8 cellular contexts compared by ENCODE assay signal in the genomic region with DNA sequence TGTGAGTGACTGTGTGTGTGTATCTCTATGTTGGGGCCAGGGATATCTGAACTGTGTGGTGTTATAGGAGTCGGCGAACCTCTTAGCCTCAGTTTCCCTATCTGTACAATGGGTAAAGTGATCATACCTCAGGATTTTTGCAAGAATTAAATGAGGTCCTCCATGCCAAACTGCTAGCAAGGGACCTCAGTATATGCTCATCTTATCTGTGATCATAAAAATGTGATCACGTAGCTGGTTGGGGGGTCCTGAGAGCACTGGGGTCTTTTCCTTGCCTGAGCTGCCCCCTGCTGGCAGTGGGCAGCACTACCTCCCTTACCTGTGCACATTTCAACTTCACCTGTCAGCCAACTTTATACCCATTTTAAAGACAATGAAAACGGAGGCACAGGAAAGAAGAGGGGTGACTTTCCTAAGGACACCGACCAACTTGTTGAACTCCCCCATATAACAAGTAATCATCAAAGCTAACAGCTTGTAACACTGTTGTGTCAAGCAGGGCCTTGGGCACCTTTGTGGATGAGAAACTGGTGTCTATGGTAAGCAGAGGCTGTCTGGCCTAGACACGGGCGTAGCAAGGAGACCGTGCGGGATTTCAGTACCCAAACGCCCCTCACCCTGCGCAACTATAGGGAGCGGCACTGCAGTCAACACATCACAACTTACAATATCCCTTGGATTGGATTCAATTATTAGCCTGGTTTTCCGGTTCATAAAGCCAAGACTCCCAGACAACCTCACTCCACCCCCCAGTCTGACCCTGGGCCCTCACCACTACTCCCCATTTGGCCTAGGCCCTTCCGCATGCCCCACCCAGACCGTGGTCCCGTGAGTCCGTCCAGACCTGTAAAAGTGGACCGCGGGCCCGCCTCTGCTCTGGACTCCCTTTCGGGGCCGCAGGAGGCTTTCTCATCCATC. TPM values are rescaled to one million over a fixed set of nuclear protein-coding genes. Genes with fewer than 3 reads are reported as not detected.
DNase-seq lines count a peak whose midpoint lies in the region; ATAC-seq and TF ChIP-seq lines count a peak whose summit lies in the region.

No MANE protein-coding gene starts in this region.

- peak overlapping the region; percentile 70 for H3K27ac Mint-ChIP-seq in activated naive CD4-positive, alpha-beta T cell treated with anti-CD3 and anti-CD28 coated beads, Interleukin-2, amount 50 U/mL, for 24 hours
- peak overlapping the region; percentile 97 for H3K27ac Mint-ChIP-seq in progenitor cell of endocrine pancreas

- DNase-seq in Right ventricle myocardium superior (peak; percentile 62), cardiac septum (ENCODE audit: low spot score) (no peak), NCI-H2196 treated with DMSO at 0.1 percent for 48 hours (lab: John Stamatoyannopoulos, UW; ENCODE audit: unreplicated experiment) (peak; percentile 28), heart right ventricle (peak; percentile 40 to 47), progenitor cell of endocrine pancreas (ENCODE audit: low spot score, unreplicated experiment) (no peak), NCI-H524 treated with DMSO at 0.1 percent for 48 hours (lab: John Stamatoyannopoulos, UW) (no peak)

- H3K27me3 ChIP-seq in heart right ventricle: no peaks in the 10 kb centered on the region

- H3K36me3 ChIP-seq in heart right ventricle: peaks cover 0 to 44% (median 0%) of the 10 kb centered on the region in 9 donors

- TF ChIP-seq CTCF in heart right ventricle (IDR thresholded peaks at IDR 0.05) (peak; percentile 25 to 74 (median 61)), progenitor cell of endocrine pancreas (IDR thresholded peaks at IDR 0.05; ENCODE audit: unreplicated experiment) (peak; percentile 73)

- 13 to 17% methylated on average over 22 of the region's 22 CpGs for WGBS in heart right ventricle, 2 donors

- no peaks in the 10 kb centered on the region for H3K36me3 Mint-ChIP-seq in activated naive CD4-positive, alpha-beta T cell treated with anti-CD3 and anti-CD28 coated beads, Interleukin-2, amount 50 U/mL, for 24 hours
- H3K36me3 Mint-ChIP-seq in progenitor cell of endocrine pancreas (ENCODE audit: insufficient read depth): peaks cover 4% of the 10 kb centered on the region

- intact Hi-C loops in Right ventricle myocardium superior (cut with DNase I) (no loop called here), cardiac septum (cut with DNase I) (no loop called here), heart right ventricle (cut with DNase I) (loop anchor here in 2 of 10 donors (2.0 to 5.0 kb wide), 2 partner anchors 70 to 72 kb away; no protein-coding TSS in a partner anchor)

- ATAC-seq in Right ventricle myocardium superior (ENCODE audit: poor library complexity) (peak; percentile 30), heart right ventricle (peak; percentile 17 to 53 (median 31)), HG02763 (IDR thresholded peaks at IDR 0.05; ENCODE audit: unreplicated experiment) (no peak)

- peak overlapping the region; percentile 67 to 96 (median 92) for H3K27ac ChIP-seq in heart right ventricle

- no peaks in the 10 kb centered on the region for H3K27me3 Mint-ChIP-seq in activated naive CD4-positive, alpha-beta T cell treated with anti-CD3 and anti-CD28 coated beads, Interleukin-2, amount 50 U/mL, for 24 hours
- no peaks in the 10 kb centered on the region for H3K27me3 Mint-ChIP-seq in progenitor cell of endocrine pancreas

- peaks cover 21% of the 10 kb centered on the region for H3K4me1 Mint-ChIP-seq in activated naive CD4-positive, alpha-beta T cell treated with anti-CD3 and anti-CD28 coated beads, Interleukin-2, amount 50 U/mL, for 24 hours
- peaks cover 11% of the 10 kb centered on the region for H3K4me1 Mint-ChIP-seq in progenitor cell of endocrine pancreas (ENCODE audit: low read depth)

- H3K9me3 Mint-ChIP-seq in activated naive CD4-positive, alpha-beta T cell treated with anti-CD3 and anti-CD28 coated beads, Interleukin-2, amount 50 U/mL, for 24 hours: no peaks in the 10 kb centered on the region
- no peaks in the 10 kb centered on the region for H3K9me3 Mint-ChIP-seq in progenitor cell of endocrine pancreas (ENCODE audit: low read depth)

- peaks cover 0 to 22% (median 17%) of the 10 kb centered on the region in 9 donors for H3K4me1 ChIP-seq in heart right ventricle

- peak overlapping the region; percentile 68 to 98 (median 77) for H3K4me3 ChIP-seq in heart right ventricle

- H3K4me3 Mint-ChIP-seq in activated naive CD4-positive, alpha-beta T cell treated with anti-CD3 and anti-CD28 coated beads, Interleukin-2, amount 50 U/mL, for 24 hours: peak overlapping the region; percentile 92
- H3K4me3 Mint-ChIP-seq in progenitor cell of endocrine pancreas (ENCODE audit: low read depth): peak overlapping the region; percentile 93

- H3K9me3 ChIP-seq in heart right ventricle: no peaks in the 10 kb centered on the region

RNA-seq across cellular contexts. Expression of a gene that starts 1.2 kb away (rescaled TPM):
- 11.1 TPM for total RNA-seq in Right ventricle myocardium superior
- total RNA-seq in cardiac septum: 13.2 TPM
- 10 to 100 TPM in 8 of 10 donors, 1 to 10 TPM in 2; 8.8 to 25.2 (median 14.7) TPM for total RNA-seq in heart right ventricle
- 10 to 100 TPM in 1 of 2 donors, 1 to 10 TPM in 1; 6.2 to 28.9 TPM for polyA plus RNA-seq in heart right ventricle
- 78.7 and 79.7 TPM in 2 replicates for total RNA-seq in progenitor cell of endocrine pancreas

RNA-seq across cellular contexts. Expression of a gene that starts 12.4 kb away (rescaled TPM):
- total RNA-seq in Right ventricle myocardium superior (8.9 TPM), cardiac septum (7.7 TPM), heart right ventricle (10 to 100 TPM in 1 of 10 donors, 1 to 10 TPM in 9; 5.3 to 10.9 (median 6.5) TPM), progenitor cell of endocrine pancreas (16.9 and 17.8 TPM in 2 replicates)
- polyA plus RNA-seq in heart right ventricle: 1 to 10 TPM; 3.5 to 7.2 TPM

RNA-seq across cellular contexts. Expression of a gene that starts 31.4 kb away (rescaled TPM):
- total RNA-seq in Right ventricle myocardium superior: 12.1 TPM
- total RNA-seq in cardiac septum: 19.5 TPM
- total RNA-seq in heart right ventricle: 10 to 100 TPM; 14.5 to 23.9 (median 18.1) TPM
- polyA plus RNA-seq in heart right ventricle: 10 to 100 TPM in 1 of 2 donors, 1 to 10 TPM in 1; 9.6 to 14.7 TPM
- total RNA-seq in progenitor cell of endocrine pancreas: 75.4 and 80.3 TPM in 2 replicates

RNA-seq across cellular contexts. Expression of a gene that starts 40.4 kb away (rescaled TPM):
- total RNA-seq in Right ventricle myocardium superior (52.6 TPM), cardiac septum (40.3 TPM), heart right ventricle (10 to 100 TPM; 37.2 to 57.2 (median 48.2) TPM), progenitor cell of endocrine pancreas (54.3 and 59.1 TPM in 2 replicates)
- 10 to 100 TPM; 33.3 to 51.0 TPM for polyA plus RNA-seq in heart right ventricle

RNA-seq across cellular contexts. Expression of a gene that starts 58.2 kb away (rescaled TPM):
- total RNA-seq in Right ventricle myocardium superior (not detected), cardiac septum (not detected), heart right ventricle (not detected), progenitor cell of endocrine pancreas (not detected in 2 replicates)
- under 1 TPM in 1 of 2 donors, not detected in 1; 0.04 TPM for polyA plus RNA-seq in heart right ventricle

Comparison
In these comparisons a context has a peak if more than half of its experiments do, and no peak if none do; other contexts are left out.
1. DNase-seq: peak in Right ventricle myocardium superior (single experiment), NCI-H2196 treated with DMSO at 0.1 percent for 48 hours (single experiment) and heart right ventricle (2 of 2); none in cardiac septum (single experiment), progenitor cell of endocrine pancreas (single experiment) and NCI-H524 treated with DMSO at 0.1 percent for 48 hours (single experiment).